In the genomic region with DNA sequence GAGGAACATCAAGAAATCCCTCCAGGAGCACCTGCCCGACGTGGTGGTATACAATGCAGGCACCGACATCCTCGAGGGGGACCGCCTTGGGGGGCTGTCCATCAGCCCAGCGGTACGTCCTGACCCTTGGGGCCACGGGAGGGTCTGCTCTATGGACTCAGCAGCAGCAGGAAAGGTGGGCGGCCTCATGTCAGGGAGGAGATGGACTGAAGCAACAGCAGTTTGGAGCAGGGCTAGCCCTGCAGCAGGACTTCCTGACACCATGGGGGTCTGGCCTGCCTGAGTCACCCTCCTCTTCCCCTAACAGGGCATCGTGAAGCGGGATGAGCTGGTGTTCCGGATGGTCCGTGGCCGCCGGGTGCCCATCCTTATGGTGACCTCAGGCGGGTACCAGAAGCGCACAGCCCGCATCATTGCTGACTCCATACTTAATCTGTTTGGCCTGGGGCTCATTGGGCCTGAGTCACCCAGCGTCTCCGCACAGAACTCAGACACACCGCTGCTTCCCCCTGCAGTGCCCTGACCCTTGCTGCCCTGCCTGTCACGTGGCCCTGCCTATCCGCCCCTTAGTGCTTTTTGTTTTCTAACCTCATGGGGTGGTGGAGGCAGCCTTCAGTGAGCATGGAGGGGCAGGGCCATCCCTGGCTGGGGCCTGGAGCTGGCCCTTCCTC, we compare ENCODE assay signal across 25 cellular contexts. TPM values are rescaled to one million over a fixed set of nuclear protein-coding genes. Genes with fewer than 3 reads are reported as not detected.
A peak's percentile ranks its signal among the peaks of the same experiment; 100 is the strongest.
DNase-seq lines count a peak whose midpoint lies in the region; ATAC-seq and TF ChIP-seq lines count a peak whose summit lies in the region.
"Had no signal": no experiment of that assay in that cellular context is flagged by ENCODE, and none has a peak within 500 bp of the region (broad histone marks: within the 10 kb centered on the region; RNA-seq: fewer than 3 reads in every experiment).

No MANE protein-coding gene starts in this region.

- H3K9ac ChIP-seq in IMR-90 (ENCODE audit: low read depth, low read length), result no peak overlapping the region

- no peaks in the 10 kb centered on the region for H3K36me3 ChIP-seq in IMR-90 (ENCODE audit: control insufficient read depth, insufficient read depth, low read length)
- no peaks in the 10 kb centered on the region for H3K36me3 ChIP-seq in effector memory CD4-positive, alpha-beta T cell (ENCODE audit: control insufficient read depth, insufficient read depth, low read length)

- CTCF ChIA-PET in IMR-90 (lab: Yijun Ruan, JAX), result interaction anchor here (1.6 kb wide), 1 partner anchor 144 kb away, joined by 4 read pairs; no protein-coding TSS in a partner anchor

- H2AK5ac ChIP-seq in IMR-90 (ENCODE audit: low read depth, low read length), result no peak overlapping the region

- no peak overlapping the region for H2BK20ac ChIP-seq in IMR-90 (ENCODE audit: low read depth, low read length)

- no peaks in the 10 kb centered on the region for H3K9me3 Mint-ChIP-seq in nephron progenitor cell
- H3K9me3 Mint-ChIP-seq: activated CD4-positive, alpha-beta T cell treated with anti-CD3 and anti-CD28 coated beads, Interleukin-2, amount 10 ng/mL, durations not matched to agents 7 days and 5 days; CD4-positive, alpha-beta memory T cell; IgD-negative memory B cell; immature natural killer cell; nephron had no signal

- TF ChIP-seq RAD21 in IMR-90 (IDR thresholded peaks at IDR 0.05; ENCODE audit: low read length), result no peak

- peaks cover 36% of the 10 kb centered on the region for H3K4me1 Mint-ChIP-seq in nephron progenitor cell
- H3K4me1 Mint-ChIP-seq: activated CD4-positive, alpha-beta T cell treated with anti-CD3 and anti-CD28 coated beads, Interleukin-2, amount 10 ng/mL, durations not matched to agents 7 days and 5 days; CD4-positive, alpha-beta memory T cell; IgD-negative memory B cell; immature natural killer cell had no signal

- no peaks in the 10 kb centered on the region for H3K79me1 ChIP-seq in IMR-90 (ENCODE audit: low read depth in 1 of 2, low read length in 2 of 2)

- no peak overlapping the region for H3K14ac ChIP-seq in IMR-90 (replicated peaks; ENCODE audit: low read depth, low read length)

- H4K5ac ChIP-seq in IMR-90 (ENCODE audit: low read depth, low read length), result no peak overlapping the region

- no peak overlapping the region for H4K8ac ChIP-seq in IMR-90 (ENCODE audit: low read depth in 2 of 2, low read length in 2 of 2)

- H3K23ac ChIP-seq in IMR-90 (ENCODE audit: low read depth, low read length), result no peak overlapping the region

- POLR2A ChIA-PET in IMR-90 (lab: Charles Lee; ENCODE audit: unreplicated experiment), result no interaction called here

- no peak overlapping the region for H3K56ac ChIP-seq in IMR-90 (ENCODE audit: extremely low read depth, insufficient read depth, low read length)

- no peak for ATAC-seq in IMR-90 (ENCODE audit: low read depth)
- ATAC-seq: body of pancreas; stimulated activated naive CD8-positive, alpha-beta T cell treated with anti-CD3 and anti-CD28 coated beads, Interleukin-15, Interleukin-2, amounts not matched to agents 100 U/mL and 50 U/mL, for 24 hours had no signal

- H2BK15ac ChIP-seq in IMR-90 (ENCODE audit: low read depth, low read length), result no peak overlapping the region

- intact Hi-C loops in IMR-90 (cut with micrococcal nuclease), result no loop called here

- no peaks in the 10 kb centered on the region for H4K20me1 ChIP-seq in IMR-90 (ENCODE audit: insufficient read depth, low read length)

- no peaks in the 10 kb centered on the region for H3K9me3 ChIP-seq in IMR-90 (ENCODE audit: control insufficient read depth, insufficient read depth, low read length)
- no peaks in the 10 kb centered on the region for H3K9me3 ChIP-seq in effector memory CD4-positive, alpha-beta T cell (ENCODE audit: control insufficient read depth, low read length)
- H3K9me3 ChIP-seq: body of pancreas, esophagus squamous epithelium had no signal

- H3K4me1 ChIP-seq in IMR-90 (ENCODE audit: control insufficient read depth, insufficient read depth, low read length), result peaks cover 10% of the 10 kb centered on the region
- H3K4me1 ChIP-seq in effector memory CD4-positive, alpha-beta T cell (ENCODE audit: control insufficient read depth, insufficient read depth, low read length, poor library complexity, severe bottlenecking), result no peaks in the 10 kb centered on the region
- H3K4me1 ChIP-seq: body of pancreas had no signal

- H2BK120ac ChIP-seq in IMR-90 (ENCODE audit: low read depth, low read length), result no peak overlapping the region

- H3K4me3 ChIP-seq in IMR-90 (ENCODE audit: insufficient read depth, low read depth, low read length) (no peak overlapping the region), astrocyte of the spinal cord (ENCODE audit: low read depth, low read length) (no peak overlapping the region)
- no peak overlapping the region for H3K4me3 ChIP-seq in effector memory CD4-positive, alpha-beta T cell (ENCODE audit: insufficient read depth, low read depth, low read length, poor library complexity, severe bottlenecking)
- H3K4me3 ChIP-seq: body of pancreas, dorsolateral prefrontal cortex, esophagus squamous epithelium had no signal

- no peak overlapping the region for H3K4ac ChIP-seq in IMR-90 (ENCODE audit: low read depth, low read length)

- peaks cover 9% of the 10 kb centered on the region; the same call in 1 of the 2 replicates for H3K9me1 ChIP-seq in IMR-90 (ENCODE audit: insufficient read depth, low read length)

- TF ChIP-seq CTCF in IMR-90 (conservative IDR thresholded peaks at IDR 0.05; ENCODE audit: low read depth, low read length), result no peak
- no peak for TF ChIP-seq CTCF in astrocyte of the spinal cord (IDR thresholded peaks at IDR 0.05; ENCODE audit: low read depth, low read length)
- TF ChIP-seq CTCF in nephron progenitor cell (IDR thresholded peaks at IDR 0.05), result no peak

- peak overlapping the region; percentile 9 for H2AK9ac ChIP-seq in IMR-90 (replicated peaks; ENCODE audit: low read depth, low read length, poor library complexity)

- H3K36me3 Mint-ChIP-seq in nephron progenitor cell (ENCODE audit: low read depth), result peaks cover 4% of the 10 kb centered on the region
- H3K36me3 Mint-ChIP-seq: CD4-positive, alpha-beta memory T cell; immature natural killer cell had no signal

- H3K4me2 ChIP-seq in IMR-90 (ENCODE audit: low read depth, low read length), result no peak overlapping the region

- H3K18ac ChIP-seq in IMR-90 (ENCODE audit: low read depth, low read length), result no peak overlapping the region

- H3K4me3 Mint-ChIP-seq in nephron progenitor cell, result no peak overlapping the region
- H3K4me3 Mint-ChIP-seq: activated CD4-positive, alpha-beta T cell treated with anti-CD3 and anti-CD28 coated beads, Interleukin-2, amount 10 ng/mL, durations not matched to agents 7 days and 5 days; CD4-positive, alpha-beta memory T cell; IgD-negative memory B cell; immature natural killer cell; nephron had no signal

- no peak overlapping the region for H2BK5ac ChIP-seq in IMR-90 (ENCODE audit: low read depth, low read length, poor library complexity, severe bottlenecking)

- H3K27ac ChIP-seq in IMR-90 (ENCODE audit: insufficient read depth, low read length), result no peak overlapping the region
- no peak overlapping the region for H3K27ac ChIP-seq in effector memory CD4-positive, alpha-beta T cell (ENCODE audit: insufficient read depth, low read length, poor library complexity, severe bottlenecking)
- H3K27ac ChIP-seq: body of pancreas, esophagus squamous epithelium had no signal

- H4K91ac ChIP-seq in IMR-90 (ENCODE audit: insufficient read depth, low read depth, low read length), result no peak overlapping the region

- WGBS in IMR-90 (ENCODE audit: extremely low coverage in 2 of 2, insufficient read length in 1 of 2), 2 experiments, result 89% methylated on average over 13 of the region's 23 CpGs; no CpG with 5 or more reads in 1 of the 2 experiments

- BruUV-seq in IMR-90 (replicated peaks; lab: Mats Ljungman, UMichigan), result no TSS peak

- no peaks in the 10 kb centered on the region for H3K27me3 ChIP-seq in IMR-90 (ENCODE audit: control insufficient read depth, insufficient read depth, low read length)
- no peaks in the 10 kb centered on the region for H3K27me3 ChIP-seq in effector memory CD4-positive, alpha-beta T cell (replicated peaks; ENCODE audit: control insufficient read depth, insufficient read depth, low read length, poor library complexity, severe bottlenecking)
- H3K27me3 ChIP-seq: body of pancreas, dorsolateral prefrontal cortex, esophagus squamous epithelium had no signal

- peak overlapping the region; percentile 72 for H3K27ac Mint-ChIP-seq in nephron progenitor cell
- H3K27ac Mint-ChIP-seq: activated CD4-positive, alpha-beta T cell treated with anti-CD3 and anti-CD28 coated beads, Interleukin-2, amount 10 ng/mL, durations not matched to agents 7 days and 5 days; IgD-negative memory B cell; immature natural killer cell had no signal

- dilution Hi-C loops in IMR-90 (cut with HindIII; ENCODE audit: low sequenced_read_pairs, unreplicated experiment), result no loop called here

- peak overlapping the region; percentile 52 for H2AFZ ChIP-seq in IMR-90 (replicated peaks; ENCODE audit: low read length, poor library complexity)

- TF ChIP-seq POLR2A in IMR-90 (IDR thresholded peaks at IDR 0.05; ENCODE audit: low read depth, low read length), result no peak

- no peaks in the 10 kb centered on the region for H3K27me3 Mint-ChIP-seq in nephron progenitor cell (ENCODE audit: low read depth, poor library complexity)
- H3K27me3 Mint-ChIP-seq: activated CD4-positive, alpha-beta T cell treated with anti-CD3 and anti-CD28 coated beads, Interleukin-2, amount 10 ng/mL, durations not matched to agents 7 days and 5 days; CD4-positive, alpha-beta memory T cell had no signal

- in situ Hi-C loops in IMR-90 (cut with MboI; ENCODE audit: low sequenced_read_pairs) (no loop called here), astrocyte of the spinal cord (cut with HindIII; ENCODE audit: low sequenced_read_pairs) (no loop called here)

- peak; percentile 84 for DNase-seq in Daoy (ENCODE audit: low read depth)
- peak; percentile 13 for DNase-seq in IMR-90
- peak; percentile 76 for DNase-seq in astrocyte of the spinal cord (ENCODE audit: low read depth, low spot score)
- DNase-seq in nephron progenitor cell, result no peak
- DNase-seq in activated CD4-positive, alpha-beta T cell treated with anti-CD3 and anti-CD28 coated beads, Interleukin-2, amount 50 U/mL, for 4 hours, result no peak
- no peak for DNase-seq in effector memory CD4-positive, alpha-beta T cell
- DNase-seq in NK-92 (lab: John Stamatoyannopoulos, UW; ENCODE audit: unreplicated experiment), result no peak
- no peak for DNase-seq in GF-D8 (lab: John Stamatoyannopoulos, UW)
- DNase-seq: activated CD4-positive, alpha-beta T cell treated with anti-CD3 and anti-CD28 coated beads, Interleukin-2, amount 10 ng/mL, durations not matched to agents 7 days and 5 days; activated naive CD4-positive, alpha-beta T cell treated with Interleukin-2 at 50 U/mL for 16 hours; CD4-positive, alpha-beta memory T cell; DND-41; esophagus squamous epithelium; head of caudate nucleus; immature natural killer cell; mesendoderm; NCI-H2029 treated with DMSO at 0.1 percent for 48 hours; NCI-H524; OCI-M1; stimulated activated CD4-positive, alpha-beta T cell treated with anti-CD3 and anti-CD28 coated beads, Interleukin-15, amount 100 ng/mL, for 24 hours; stimulated activated naive CD8-positive, alpha-beta T cell treated with anti-CD3 and anti-CD28 coated beads, Interleukin-15, Interleukin-2, amounts not matched to agents 100 U/mL and 50 U/mL, for 24 hours had no signal

RNA-seq across cellular contexts. Expression of a gene that starts 24.2 kb away (rescaled TPM):
- 1.9 and 7.1 TPM in 2 replicates for total RNA-seq in Daoy (2014; rRNA removed; shearing (Covaris generic))
- total RNA-seq in IMR-90 (2012; rRNA removed), result 6.1 and 9.1 TPM in 2 replicates
- polyA plus RNA-seq in IMR-90 (2012; rRNA removed), result 10.8 and 11.4 TPM in 2 replicates
- 7.6 and 13.4 TPM in 2 replicates for polyA plus RNA-seq in IMR-90 (2012; cell fraction: cytosol; rRNA removed)
- polyA plus RNA-seq in IMR-90 (2012; cell fraction: nucleus; rRNA removed; ENCODE audit: low replicate concordance), result 8.5 and 13.0 TPM in 2 replicates

RNA-seq across cellular contexts. Expression of a gene that starts 44.6 kb away (rescaled TPM):
- 8.8 and 17.9 TPM in 2 replicates for total RNA-seq in Daoy (2014; rRNA removed; shearing (Covaris generic))
- 10.8 and 11.8 TPM in 2 replicates for total RNA-seq in IMR-90 (2012; rRNA removed)
- 60.8 and 66.9 TPM in 2 replicates for polyA plus RNA-seq in IMR-90 (2012; rRNA removed)
- 38.9 and 94.5 TPM in 2 replicates for polyA plus RNA-seq in IMR-90 (2012; cell fraction: cytosol; rRNA removed)
- 27.1 and 60.4 TPM in 2 replicates for polyA plus RNA-seq in IMR-90 (2012; cell fraction: nucleus; rRNA removed; ENCODE audit: low replicate concordance)
- total RNA-seq: activated CD4-positive, alpha-beta T cell treated with anti-CD3 and anti-CD28 coated beads, Interleukin-2, amount 10 ng/mL, durations not matched to agents 7 days and 5 days; CD4-positive, alpha-beta memory T cell had no signal
- polyA plus RNA-seq: CD4-positive, alpha-beta memory T cell had no signal

Comparison
In these comparisons a context has a peak if more than half of its experiments do, and no peak if none do; other contexts are left out.
1. DNase-seq: peak in Daoy (single experiment), IMR-90 (single experiment) and astrocyte of the spinal cord (single experiment); none in nephron progenitor cell (single experiment), activated CD4-positive, alpha-beta T cell treated with anti-CD3 and anti-CD28 coated beads, Interleukin-2, amount 50 U/mL, for 4 hours (0 of 2), effector memory CD4-positive, alpha-beta T cell (0 of 3), NK-92 (single experiment) and GF-D8 (single experiment).